12 cellular contexts compared by ENCODE assay signal in genomic region chr2:12325806-12326205, GRCh38.
A peak's percentile ranks its signal among the peaks of the same experiment; 100 is the strongest.
DNase-seq lines count a peak whose midpoint lies in the region; ATAC-seq and TF ChIP-seq lines count a peak whose summit lies in the region.
"Had no signal": no experiment of that assay in that cellular context is flagged by ENCODE, and none has a peak within 500 bp of the region (broad histone marks: within the 10 kb centered on the region; RNA-seq: fewer than 3 reads in every experiment).

No MANE protein-coding gene starts in this region.

- no peak for ATAC-seq in HG03571 (IDR thresholded peaks at IDR 0.05; ENCODE audit: unreplicated experiment)
- ATAC-seq: upper lobe of right lung had no signal

- H3K4me1 Mint-ChIP-seq in Calu3 (ENCODE audit: low read depth, unreplicated experiment), result no peaks in the 10 kb centered on the region
- H3K4me1 Mint-ChIP-seq: activated naive CD8-positive, alpha-beta T cell treated with anti-CD3 and anti-CD28 coated beads for 36 hours had no signal

- H3K27me3 Mint-ChIP-seq in Calu3 (ENCODE audit: unreplicated experiment), result peaks cover 13% of the 10 kb centered on the region
- H3K27me3 Mint-ChIP-seq: activated naive CD8-positive, alpha-beta T cell treated with anti-CD3 and anti-CD28 coated beads for 36 hours had no signal

- DNase-seq in COLO829 (ENCODE audit: low spot score) (peak; percentile 66), MV-4-11 (lab: John Stamatoyannopoulos, UW) (peak; percentile 56), astrocyte of the spinal cord (ENCODE audit: low read depth, low spot score) (peak; percentile 66), lung microvascular endothelial cell (ENCODE audit: low read depth in 2 of 2) (peak; percentile 12 to 78), SJCRH30 (no peak), Ammon's horn (ENCODE audit: low spot score) (no peak), Calu3 (no peak)
- DNase-seq: activated naive CD8-positive, alpha-beta T cell treated with anti-CD3 and anti-CD28 coated beads for 36 hours; NCI-H1930; SIG-M5; upper lobe of right lung had no signal

- H3K27ac Mint-ChIP-seq in Calu3 (ENCODE audit: unreplicated experiment), result no peak overlapping the region
- H3K27ac Mint-ChIP-seq: activated naive CD8-positive, alpha-beta T cell treated with anti-CD3 and anti-CD28 coated beads for 36 hours had no signal

- no peaks in the 10 kb centered on the region for H3K36me3 Mint-ChIP-seq in Calu3 (ENCODE audit: insufficient read depth, unreplicated experiment)
- H3K36me3 Mint-ChIP-seq: activated naive CD8-positive, alpha-beta T cell treated with anti-CD3 and anti-CD28 coated beads for 36 hours had no signal

- no peak overlapping the region for H3K4me3 Mint-ChIP-seq in Calu3 (ENCODE audit: low read depth, unreplicated experiment)
- H3K4me3 Mint-ChIP-seq: activated naive CD8-positive, alpha-beta T cell treated with anti-CD3 and anti-CD28 coated beads for 36 hours had no signal

- no peak overlapping the region for H3K27ac ChIP-seq in SJCRH30
- H3K27ac ChIP-seq: upper lobe of right lung had no signal

- no peaks in the 10 kb centered on the region for H3K36me3 ChIP-seq in SJCRH30
- H3K36me3 ChIP-seq: upper lobe of right lung had no signal

- H3K4me1 ChIP-seq in SJCRH30, result peaks cover 12% of the 10 kb centered on the region

- no peaks in the 10 kb centered on the region for H3K9me3 Mint-ChIP-seq in Calu3 (ENCODE audit: low read depth, unreplicated experiment)
- H3K9me3 Mint-ChIP-seq: activated naive CD8-positive, alpha-beta T cell treated with anti-CD3 and anti-CD28 coated beads for 36 hours had no signal

- no peaks in the 10 kb centered on the region for H3K9me3 ChIP-seq in SJCRH30 (replicated peaks)
- H3K9me3 ChIP-seq: upper lobe of right lung had no signal

- H3K4me3 ChIP-seq in astrocyte of the spinal cord (ENCODE audit: low read depth, low read length) (no peak overlapping the region), SJCRH30 (no peak overlapping the region)
- H3K4me3 ChIP-seq: upper lobe of right lung had no signal

- intact Hi-C loops in Calu3 (cut with micrococcal nuclease; ENCODE audit: unreplicated experiment), result no loop called here

- BruUV-seq in Calu3 (replicated peaks; lab: Mats Ljungman, UMichigan), result no TSS peak

- CTCF ChIA-PET in Calu3 (lab: Charles Lee), result no interaction called here

- no peaks in the 10 kb centered on the region for H3K27me3 ChIP-seq in SJCRH30
- H3K27me3 ChIP-seq: upper lobe of right lung had no signal

- TF ChIP-seq CTCF in astrocyte of the spinal cord (IDR thresholded peaks at IDR 0.05; ENCODE audit: low read depth, low read length), result no peak
- no peak for TF ChIP-seq CTCF in Calu3 (IDR thresholded peaks at IDR 0.05; ENCODE audit: unreplicated experiment)

- in situ Hi-C loops in astrocyte of the spinal cord (cut with HindIII; ENCODE audit: low sequenced_read_pairs), result no loop called here

Comparison
In these comparisons a context has a peak if more than half of its experiments do, and no peak if none do; other contexts are left out.
1. DNase-seq: peak in COLO829 (single experiment), MV-4-11 (single experiment), astrocyte of the spinal cord (single experiment) and lung microvascular endothelial cell (2 of 2); none in SJCRH30 (0 of 2), Ammon's horn (single experiment) and Calu3 (single experiment).